ENCODE assay signal across 19 cellular contexts in the genomic region with DNA sequence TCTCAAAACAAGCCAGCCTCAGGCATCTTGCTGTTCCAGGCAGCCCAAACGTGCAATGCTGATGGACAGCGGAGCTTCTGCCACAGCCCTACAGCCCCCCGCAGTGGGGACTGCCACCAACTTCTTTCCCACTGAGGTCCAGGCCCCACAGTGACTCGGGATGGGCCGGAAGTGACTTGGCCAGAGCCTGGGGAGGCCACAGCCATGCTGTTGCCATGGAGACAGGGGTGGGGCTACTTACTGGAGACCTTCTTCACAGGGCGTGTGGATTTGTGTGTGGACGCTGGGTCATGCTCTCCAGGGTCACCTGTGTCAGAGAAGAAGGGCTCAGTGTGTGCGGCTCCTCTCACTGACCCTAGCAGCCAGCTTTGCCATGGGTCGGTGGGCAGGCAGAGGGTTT. TPM values are rescaled to one million over a fixed set of nuclear protein-coding genes. Genes with fewer than 3 reads are reported as not detected.
DNase-seq lines count a peak whose midpoint lies in the region; ATAC-seq, FAIRE-seq and TF ChIP-seq lines count a peak whose summit lies in the region.
"Had no signal": no experiment of that assay in that cellular context is flagged by ENCODE, and none has a peak within 500 bp of the region (broad histone marks: within the 10 kb centered on the region; RNA-seq: fewer than 3 reads in every experiment).

No MANE protein-coding gene starts in this region.

- DNase-seq in A172 (ENCODE audit: low spot score), result peak; percentile 29
- no peak for DNase-seq in HCT116 (ENCODE audit: low read depth, low spot score)
- no peak for DNase-seq in endothelial cell of umbilical vein (ENCODE audit: low read depth, low spot score)
- no peak for DNase-seq in MG63
- no peak for DNase-seq in stimulated activated CD4-positive, alpha-beta T cell treated with anti-CD3 and anti-CD28 coated beads, Interleukin-4, amount 100 ng/mL, for 24 hours
- DNase-seq in NCI-H2227 (lab: John Stamatoyannopoulos, UW; ENCODE audit: unreplicated experiment), result no peak
- DNase-seq in D341Med (ENCODE audit: low spot score), result no peak
- DNase-seq: CD4-positive, alpha-beta memory T cell; DND-41; NCI-H1417; NCI-H1930; NCI-H2171; NCI-H82; SHP77 treated with DMSO at 0.1 percent for 48 hours had no signal

- no peak overlapping the region for H2AFZ ChIP-seq in HCT116 (ENCODE audit: low read depth, low read length, poor library complexity, severe bottlenecking)
- no peak overlapping the region for H2AFZ ChIP-seq in endothelial cell of umbilical vein (ENCODE audit: low read depth, low read length)

- H3K9ac ChIP-seq in HCT116 (ENCODE audit: low read length) (no peak overlapping the region), endothelial cell of umbilical vein (replicated peaks; ENCODE audit: extremely low read depth, insufficient read depth, low read length) (peak overlapping the region; percentile 11)
- H3K9ac ChIP-seq: KMS-11 had no signal

- intact Hi-C loops in HCT116 (cut with micrococcal nuclease), result no loop called here
- intact Hi-C loops in endothelial cell of umbilical vein (cut with micrococcal nuclease), result no loop called here

- POLR2A ChIA-PET in HCT116 (lab: Charles Lee), result interaction anchor here (1.2 to 1.9 kb wide), 2 partner anchors 11 to 79 kb away, joined by 4 to 9 read pairs; a partner anchor contains a TSS
- POLR2A ChIA-PET in endothelial cell of umbilical vein (lab: Charles Lee), result no interaction called here

- RAD21 ChIA-PET in HCT116 (lab: Charles Lee; ENCODE audit: low non-redundant PET in 1 of 2, low total read pairs in 2 of 2, uncharacterized antibody in 2 of 2, unreplicated experiment in 2 of 2), result no interaction called here

- no peak for TF ChIP-seq CTCF in HCT116 (IDR thresholded peaks at IDR 0.05 in 2 of 3, conservative IDR thresholded peaks at IDR 0.05 in 1 of 3; ENCODE audit: borderline replicate concordance in 1 of 3, insufficient read depth in 1 of 3, low read depth in 2 of 3, low read length in 2 of 3)
- TF ChIP-seq CTCF in endothelial cell of umbilical vein (IDR thresholded peaks at IDR 0.05; ENCODE audit: extremely low read depth in 1 of 2, insufficient read depth in 1 of 2, low read depth in 1 of 2, low read length in 2 of 2), result no peak
- no peak for TF ChIP-seq CTCF in neutrophil (IDR thresholded peaks at IDR 0.05)

- TF ChIP-seq POLR2A in HCT116 (IDR thresholded peaks at IDR 0.05; ENCODE audit: borderline replicate concordance, extremely low read depth, insufficient read depth, insufficient read length), result no peak
- no peak for TF ChIP-seq POLR2A in endothelial cell of umbilical vein (IDR thresholded peaks at IDR 0.05; ENCODE audit: low read depth, low read length)

- TSS peak; percentile 10 for BruUV-seq in HCT116 (replicated peaks; lab: Mats Ljungman, UMichigan)
- TSS peak; percentile 37 for BruUV-seq in endothelial cell of umbilical vein (replicated peaks; lab: Mats Ljungman, UMichigan)

- no peaks in the 10 kb centered on the region for H3K9me3 ChIP-seq in HCT116 (ENCODE audit: control insufficient read depth in 1 of 2, insufficient read depth in 1 of 2, low read depth in 1 of 2, low read length in 2 of 2)
- no peaks in the 10 kb centered on the region for H3K9me3 ChIP-seq in endothelial cell of umbilical vein (replicated peaks; ENCODE audit: control insufficient read depth, insufficient read depth, low read length)
- no peaks in the 10 kb centered on the region for H3K9me3 ChIP-seq in neutrophil
- no peaks in the 10 kb centered on the region for H3K9me3 ChIP-seq in MG63
- H3K9me3 ChIP-seq: Peyer's patch had no signal

- H3K27ac ChIP-seq in HCT116 (ENCODE audit: low read depth, low read length) (no peak overlapping the region), endothelial cell of umbilical vein (ENCODE audit: insufficient read depth, low read depth, low read length) (peak overlapping the region; percentile 34), neutrophil (peak overlapping the region; percentile 18)
- H3K27ac ChIP-seq: KMS-11 had no signal

- H3K79me2 ChIP-seq in HCT116 (ENCODE audit: insufficient read depth, low read length) (peaks cover 29% of the 10 kb centered on the region; the same call in 1 of the 2 replicates), endothelial cell of umbilical vein (ENCODE audit: control insufficient read depth, insufficient read depth, low read length) (peaks cover 8% of the 10 kb centered on the region)

- H3K4me3 ChIP-seq in HCT116 (replicated peaks in 1 of 2; ENCODE audit: low read depth in 1 of 2, low read length in 2 of 2), result no peak overlapping the region
- H3K4me3 ChIP-seq in endothelial cell of umbilical vein (replicated peaks in 1 of 3; ENCODE audit: insufficient read depth in 1 of 3, low read depth in 1 of 3, low read length in 3 of 3), result no peak overlapping the region
- H3K4me3 ChIP-seq in neutrophil (ENCODE audit: low read depth in 1 of 2, low read length in 1 of 2), result no peak overlapping the region
- no peak overlapping the region for H3K4me3 ChIP-seq in MG63
- H3K4me3 ChIP-seq: Peyer's patch had no signal

- peaks cover 61 to 75% of the 10 kb centered on the region in 2 experiments for H3K36me3 ChIP-seq in HCT116 (ENCODE audit: control insufficient read depth in 1 of 2, insufficient read depth in 2 of 2, low read length in 2 of 2)
- H3K36me3 ChIP-seq in endothelial cell of umbilical vein (ENCODE audit: control insufficient read depth in 2 of 2, extremely low read depth in 1 of 2, insufficient read depth in 2 of 2, low read length in 2 of 2), result peaks cover 17 to 43% of the 10 kb centered on the region in 2 experiments
- H3K36me3 ChIP-seq in neutrophil, result peaks cover 100% of the 10 kb centered on the region
- peaks cover 100% of the 10 kb centered on the region for H3K36me3 ChIP-seq in MG63

- H3K4me2 ChIP-seq in HCT116 (ENCODE audit: low read length) (no peak overlapping the region), endothelial cell of umbilical vein (ENCODE audit: insufficient read depth, low read length) (no peak overlapping the region)
- H3K4me2 ChIP-seq: KMS-11 had no signal

- CTCF ChIA-PET in HCT116 (lab: Charles Lee), result no interaction called here
- CTCF ChIA-PET in endothelial cell of umbilical vein (lab: Charles Lee), result interaction anchor here (1.0 kb wide), 1 partner anchor 79 kb away, joined by 3 read pairs; no protein-coding TSS in a partner anchor

- no peaks in the 10 kb centered on the region for H3K9me1 ChIP-seq in endothelial cell of umbilical vein (replicated peaks; ENCODE audit: control insufficient read depth, extremely low read depth, insufficient read depth, low read length)

- FAIRE-seq in endothelial cell of umbilical vein (lab: Jason Lieb, UNC), result no peak
- FAIRE-seq: D721Med, H54 had no signal

- no peak for ATAC-seq in HCT116

- TF ChIP-seq RAD21 in HCT116 (IDR thresholded peaks at IDR 0.05; ENCODE audit: low read depth), result no peak

- H3K27me3 ChIP-seq in HCT116 (ENCODE audit: insufficient read depth, low read length), result no peaks in the 10 kb centered on the region
- H3K27me3 ChIP-seq in endothelial cell of umbilical vein (ENCODE audit: control insufficient read depth in 2 of 2, insufficient read depth in 2 of 2, low read length in 2 of 2), result no peaks in the 10 kb centered on the region
- no peaks in the 10 kb centered on the region for H3K27me3 ChIP-seq in neutrophil
- H3K27me3 ChIP-seq in MG63, result no peaks in the 10 kb centered on the region
- H3K27me3 ChIP-seq: Peyer's patch had no signal

- dilution Hi-C loops in endothelial cell of umbilical vein (cut with MboI; ENCODE audit: extremely low pct_ligation_motif_present, low sequenced_read_pairs), result no loop called here

- no peaks in the 10 kb centered on the region for H3K9me2 ChIP-seq in HCT116 (ENCODE audit: insufficient read depth)

- H3K4me1 ChIP-seq in HCT116 (ENCODE audit: control insufficient read depth in 1 of 2, insufficient read depth in 2 of 2, low read length in 2 of 2) (peaks cover 14 to 46% of the 10 kb centered on the region in 2 experiments), endothelial cell of umbilical vein (ENCODE audit: control insufficient read depth, extremely low read depth, insufficient read depth, low read length) (peaks cover 27% of the 10 kb centered on the region), neutrophil (ENCODE audit: control insufficient read depth in 1 of 2, insufficient read depth in 1 of 2, low read depth in 1 of 2, low read length in 1 of 2) (peaks cover 17 to 26% of the 10 kb centered on the region in 2 experiments)

- H4K20me1 ChIP-seq in HCT116 (ENCODE audit: insufficient read depth) (no peaks in the 10 kb centered on the region), endothelial cell of umbilical vein (replicated peaks; ENCODE audit: control insufficient read depth, extremely low read depth, insufficient read depth, low read length) (no peaks in the 10 kb centered on the region)

TF ChIP-seq in HCT116, 20 proteins besides CTCF, POLR2A, EP300 and RAD21 (continues in another document):
- TF ChIP-seq ZFX (IDR thresholded peaks at IDR 0.05) (no peak), EGR1 (IDR thresholded peaks at IDR 0.05; ENCODE audit: low read depth) (no peak), EZH2phosphoT487 (IDR thresholded peaks at IDR 0.05; ENCODE audit: borderline replicate concordance) (no peak), CBX3 (IDR thresholded peaks at IDR 0.05; ENCODE audit: low read depth) (no peak), CEBPB (IDR thresholded peaks at IDR 0.05; ENCODE audit: low read depth) (no peak), SP1 (IDR thresholded peaks at IDR 0.05; ENCODE audit: low read depth) (no peak)

TF ChIP-seq in endothelial cell of umbilical vein, 7 proteins besides CTCF, POLR2A, EP300 and RAD21 (continues in another document):
- no peak for TF ChIP-seq GATA2 (IDR thresholded peaks at IDR 0.05; ENCODE audit: insufficient read depth, insufficient read length, low read depth, low read length)
- TF ChIP-seq MYC (IDR thresholded peaks at IDR 0.05; ENCODE audit: low read depth, low read length), result no peak
- TF ChIP-seq JUN (IDR thresholded peaks at IDR 0.05; ENCODE audit: borderline replicate concordance, insufficient read depth, insufficient read length, low read depth), result no peak
- no peak for TF ChIP-seq FOS (IDR thresholded peaks at IDR 0.05; ENCODE audit: borderline replicate concordance, insufficient read depth, low read length)

RNA-seq across cellular contexts. Expression of a gene that starts 15.0 kb away (rescaled TPM):
- total RNA-seq in A172 (2014; rRNA removed; shearing (Covaris generic)), result 22.0 and 27.2 TPM in 2 replicates
- total RNA-seq in HCT116 (2021; ENCODE audit: unreplicated experiment) (135 TPM), endothelial cell of umbilical vein (69.4 and 98.4 TPM in 2 replicates)
- 97.3 and 116 TPM in 2 replicates for polyA plus RNA-seq in HCT116 (2012)
- 42.8 and 51.1 TPM in 2 replicates for polyA plus RNA-seq in endothelial cell of umbilical vein
- polyA plus RNA-seq in endothelial cell of umbilical vein (2011; cell fraction: cytosol; rRNA removed), result 32.9 and 35.4 TPM in 2 replicates
- polyA plus RNA-seq in endothelial cell of umbilical vein (2011; cell fraction: nucleus; rRNA removed), result 125 and 147 TPM in 2 replicates
- polyA plus RNA-seq in endothelial cell of umbilical vein (2012), result 60.8 and 86.4 TPM in 2 replicates
- 92.0 and 119 TPM in 2 replicates for polyA minus RNA-seq in endothelial cell of umbilical vein
- polyA minus RNA-seq in endothelial cell of umbilical vein (2011; cell fraction: cytosol; rRNA and poly(A)+ RNA removed), result 36.7 TPM
- 71.4 and 80.7 TPM in 2 replicates for polyA minus RNA-seq in endothelial cell of umbilical vein (2011; cell fraction: nucleus; rRNA and poly(A)+ RNA removed)
- total RNA-seq in MG63 (2014; rRNA removed; shearing (Covaris generic); ENCODE audit: low replicate concordance), result 12.3 and 13.6 TPM in 2 replicates
